In genomic region chr20:23399568-23400241, GRCh38 we compare ENCODE assay signal across 9 cellular contexts. TPM values are rescaled to one million over a fixed set of nuclear protein-coding genes. Genes with fewer than 3 reads are reported as not detected.
DNase-seq lines count a peak whose midpoint lies in the region; ATAC-seq and TF ChIP-seq lines count a peak whose summit lies in the region.
"Had no signal": no experiment of that assay in that cellular context is flagged by ENCODE, and none has a peak within 500 bp of the region (broad histone marks: within the 10 kb centered on the region; RNA-seq: fewer than 3 reads in every experiment).

No MANE protein-coding gene starts in this region.

- H4K20me1 ChIP-seq in osteoblast (ENCODE audit: insufficient read depth, low read length) = peaks cover 22% of the 10 kb centered on the region

- H3K9me3 Mint-ChIP-seq in activated T-cell treated with anti-CD3 and anti-CD28 coated beads, Interleukin-2, amount 50 U/mL, for 72 hours = no peaks in the 10 kb centered on the region

- peaks cover 35% of the 10 kb centered on the region for H3K4me1 ChIP-seq in osteoblast (ENCODE audit: insufficient read depth, low read length)

- H3K27me3 Mint-ChIP-seq in activated T-cell treated with anti-CD3 and anti-CD28 coated beads, Interleukin-2, amount 50 U/mL, for 72 hours (ENCODE audit: low read depth) = no peaks in the 10 kb centered on the region

- peak overlapping the region; percentile 56 for H3K4me2 ChIP-seq in osteoblast (ENCODE audit: insufficient read depth, low read length)

- no peak overlapping the region for H3K27ac Mint-ChIP-seq in activated T-cell treated with anti-CD3 and anti-CD28 coated beads, Interleukin-2, amount 50 U/mL, for 72 hours

- H3K4me1 Mint-ChIP-seq in activated T-cell treated with anti-CD3 and anti-CD28 coated beads, Interleukin-2, amount 50 U/mL, for 72 hours (ENCODE audit: low read depth) = peaks cover 34% of the 10 kb centered on the region

- H3K27me3 ChIP-seq in osteoblast (ENCODE audit: insufficient read depth, low read length) = no peaks in the 10 kb centered on the region

- H3K36me3 ChIP-seq in osteoblast (ENCODE audit: insufficient read depth, low read length) = peaks cover 8% of the 10 kb centered on the region

- TF ChIP-seq CTCF in osteoblast (IDR thresholded peaks at IDR 0.05; ENCODE audit: extremely low read depth, low read depth, low read length) = no peak

- peaks cover 2% of the 10 kb centered on the region in 2 donors for H3K36me3 Mint-ChIP-seq in activated T-cell treated with anti-CD3 and anti-CD28 coated beads, Interleukin-2, amount 50 U/mL, for 72 hours (ENCODE audit: insufficient read depth in 2 of 2)

- peak; percentile 92 to 94 for ATAC-seq in activated CD4-positive, CD25-positive, alpha-beta regulatory T cell treated with anti-CD3 and anti-CD28 coated beads, Interleukin-2, amount 50 U/mL, for 24 hours
- peak; percentile 70 for ATAC-seq in HG03354 (IDR thresholded peaks at IDR 0.05; ENCODE audit: poor library complexity, severe bottlenecking, unreplicated experiment)
- ATAC-seq in activated T-cell treated with anti-CD3 and anti-CD28 coated beads, Interleukin-2, amount 50 U/mL, for 72 hours (replicated peaks in 1 of 2) = peak; percentile 96 to 97

- peak overlapping the region; percentile 38 to 53 for H3K4me3 Mint-ChIP-seq in activated T-cell treated with anti-CD3 and anti-CD28 coated beads, Interleukin-2, amount 50 U/mL, for 72 hours

- peak overlapping the region; percentile 74 for H3K27ac ChIP-seq in osteoblast (ENCODE audit: low read depth, low read length)

- H3K9me3 ChIP-seq in osteoblast (ENCODE audit: low read depth, low read length) = no peaks in the 10 kb centered on the region

- H2AFZ ChIP-seq in osteoblast (ENCODE audit: low read length) = no peak overlapping the region

- peak overlapping the region; percentile 4 for H3K4me3 ChIP-seq in osteoblast (ENCODE audit: insufficient read depth, low read length)

- peaks cover 61% of the 10 kb centered on the region for H3K79me2 ChIP-seq in osteoblast (ENCODE audit: insufficient read depth, low read length)

- no peak for DNase-seq in activated CD4-positive, CD25-positive, alpha-beta regulatory T cell (lab: John Stamatoyannopoulos, UW)
- peak; percentile 31 to 40 for DNase-seq in activated T-cell treated with anti-CD3 and anti-CD28 coated beads, Interleukin-2, amount 50 U/mL, for 72 hours
- no peak for DNase-seq in osteoblast (ENCODE audit: insufficient read length, low spot score, missing footprints)
- no peak for DNase-seq in effector CD4-positive, alpha-beta T cell
- DNase-seq in NCI-H1092 (lab: John Stamatoyannopoulos, UW) = no peak
- no peak for DNase-seq in inferior parietal cortex (ENCODE audit: extremely low spot score)
- DNase-seq: GOT3 had no signal

RNA-seq across cellular contexts. Expression of gene NAPB, which starts 21.6 kb away (rescaled TPM):
- 10 to 100 TPM in 1 of 2 donors, 1 to 10 TPM in 1; 9.0 to 14.2 TPM for total RNA-seq in activated T-cell treated with anti-CD3 and anti-CD28 coated beads, Interleukin-2, amount 50 U/mL, for 72 hours
- 9.4 and 14.1 TPM in 2 replicates for total RNA-seq in osteoblast

RNA-seq across cellular contexts. Expression of gene GZF1, which starts 37.7 kb away (rescaled TPM):
- total RNA-seq in activated T-cell treated with anti-CD3 and anti-CD28 coated beads, Interleukin-2, amount 50 U/mL, for 72 hours = 1 to 10 TPM; 5.9 to 9.5 TPM
- 13.0 and 14.5 TPM in 2 replicates for total RNA-seq in osteoblast

RNA-seq across cellular contexts. Expression of gene CSTL1, which starts 39.8 kb away (rescaled TPM):
- total RNA-seq in activated T-cell treated with anti-CD3 and anti-CD28 coated beads, Interleukin-2, amount 50 U/mL, for 72 hours = not detected
- total RNA-seq in osteoblast = 0.59 TPM in 1 of 2 replicates, not detected in the other

RNA-seq across cellular contexts. Expression of gene NXT1, which starts 49.1 kb away (rescaled TPM):
- 10 to 100 TPM; 39.6 to 45.7 TPM for total RNA-seq in activated T-cell treated with anti-CD3 and anti-CD28 coated beads, Interleukin-2, amount 50 U/mL, for 72 hours
- 12.7 and 18.5 TPM in 2 replicates for total RNA-seq in osteoblast

RNA-seq across cellular contexts. Expression of gene CST11, which starts 53.0 kb away (rescaled TPM):
- not detected for total RNA-seq in activated T-cell treated with anti-CD3 and anti-CD28 coated beads, Interleukin-2, amount 50 U/mL, for 72 hours
- total RNA-seq in osteoblast = not detected in 2 replicates

Comparison
In these comparisons a context has a peak if more than half of its experiments do, and no peak if none do; other contexts are left out.
1. DNase-seq: peak in activated T-cell treated with anti-CD3 and anti-CD28 coated beads, Interleukin-2, amount 50 U/mL, for 72 hours (2 of 2); none in activated CD4-positive, CD25-positive, alpha-beta regulatory T cell (0 of 4), osteoblast (single experiment), effector CD4-positive, alpha-beta T cell (single experiment), NCI-H1092 (single experiment) and inferior parietal cortex (single experiment).
2. Peak in every context shown above with its lines, with median percentiles within 50 percentile points of each other: ATAC-seq.